Comparison of ENCODE assay signal across 8 cellular contexts in genomic region chr5:61330341-61330878, GRCh38. TPM values are rescaled to one million over a fixed set of nuclear protein-coding genes. Genes with fewer than 3 reads are reported as not detected.
DNase-seq lines count a peak whose midpoint lies in the region; ATAC-seq, FAIRE-seq and TF ChIP-seq lines count a peak whose summit lies in the region.

No MANE protein-coding gene starts in this region.

- no peaks in the 10 kb centered on the region for H3K27me3 ChIP-seq in layer of hippocampus (ENCODE audit: control insufficient read depth, insufficient read depth, low read length)

- ATAC-seq in HG02981 (IDR thresholded peaks at IDR 0.05; ENCODE audit: unreplicated experiment) (peak; percentile 1), HG02763 (IDR thresholded peaks at IDR 0.05; ENCODE audit: unreplicated experiment) (no peak)
- ATAC-seq in stimulated activated naive B cell treated with anti-CD40 and anti-IgM and Interleukin-4, amounts not matched to agents 10 μg/mL and 1 μg/mL and 100 μg/mL, for 72 hours (replicated peaks): no peak

- no peak for TF ChIP-seq POLR2A in GM12891 (IDR thresholded peaks at IDR 0.05; ENCODE audit: low read depth, low read length)

- DNase-seq in DMS53 treated with DMSO at 0.1 percent for 48 hours (lab: John Stamatoyannopoulos, UW; ENCODE audit: unreplicated experiment) (peak; percentile 47), RKO (ENCODE audit: low spot score) (peak; percentile 64), cerebellar cortex (ENCODE audit: low spot score) (peak; percentile 73), GM12891 (ENCODE audit: insufficient read length, low spot score) (no peak)
- DNase-seq in stimulated activated naive B cell treated with anti-CD40 and anti-IgM and Interleukin-4, amounts not matched to agents 10 μg/mL and 1 μg/mL and 100 μg/mL, for 72 hours: no peak

- peaks cover 6 to 11% of the 10 kb centered on the region in 2 donors for H3K36me3 Mint-ChIP-seq in stimulated activated naive B cell treated with anti-CD40 and anti-IgM and Interleukin-4, amounts not matched to agents 10 μg/mL and 1 μg/mL and 100 μg/mL, for 72 hours

- no peak for FAIRE-seq in GM12891 (lab: Jason Lieb, UNC)

- no peaks in the 10 kb centered on the region for H3K27me3 Mint-ChIP-seq in stimulated activated naive B cell treated with anti-CD40 and anti-IgM and Interleukin-4, amounts not matched to agents 10 μg/mL and 1 μg/mL and 100 μg/mL, for 72 hours

- no peaks in the 10 kb centered on the region for H3K9me3 Mint-ChIP-seq in stimulated activated naive B cell treated with anti-CD40 and anti-IgM and Interleukin-4, amounts not matched to agents 10 μg/mL and 1 μg/mL and 100 μg/mL, for 72 hours

- H3K4me1 Mint-ChIP-seq in stimulated activated naive B cell treated with anti-CD40 and anti-IgM and Interleukin-4, amounts not matched to agents 10 μg/mL and 1 μg/mL and 100 μg/mL, for 72 hours: peaks cover 41 to 46% of the 10 kb centered on the region in 2 donors

- peak overlapping the region; percentile 88 to 98 for H3K4me3 Mint-ChIP-seq in stimulated activated naive B cell treated with anti-CD40 and anti-IgM and Interleukin-4, amounts not matched to agents 10 μg/mL and 1 μg/mL and 100 μg/mL, for 72 hours

- H3K27ac ChIP-seq in layer of hippocampus (ENCODE audit: low read depth, low read length): peak overlapping the region; percentile 97

- H3K27ac Mint-ChIP-seq in stimulated activated naive B cell treated with anti-CD40 and anti-IgM and Interleukin-4, amounts not matched to agents 10 μg/mL and 1 μg/mL and 100 μg/mL, for 72 hours: peak overlapping the region; percentile 57

TF ChIP-seq in GM12891, 5 proteins besides CTCF, POLR2A, EP300 and RAD21:
- TF ChIP-seq POLR2AphosphoS5 (IDR thresholded peaks at IDR 0.05; ENCODE audit: low read depth, low read length) (no peak), PAX5 (IDR thresholded peaks at IDR 0.05; ENCODE audit: insufficient read depth, low read length, severe bottlenecking) (no peak), TAF1 (IDR thresholded peaks at IDR 0.05; ENCODE audit: low read depth, low read length) (no peak), POU2F2 (IDR thresholded peaks at IDR 0.05; ENCODE audit: low read depth, low read length) (no peak), SPI1 (IDR thresholded peaks at IDR 0.05; ENCODE audit: low read depth, low read length) (no peak)

RNA-seq across cellular contexts. Expression of gene ZSWIM6, which starts 1.6 kb away (rescaled TPM):
- polyA plus RNA-seq in GM12891 (2012; ENCODE audit: low read depth, missing spikeins): 1.4 TPM

Comparison
In these comparisons a context has a peak if more than half of its experiments do, and no peak if none do; other contexts are left out.
1. DNase-seq: peak in DMS53 treated with DMSO at 0.1 percent for 48 hours (single experiment), RKO (single experiment) and cerebellar cortex (single experiment); none in stimulated activated naive B cell treated with anti-CD40 and anti-IgM and Interleukin-4, amounts not matched to agents 10 μg/mL and 1 μg/mL and 100 μg/mL, for 72 hours (single experiment) and GM12891 (single experiment).